Comparison of ENCODE assay signal across 19 cellular contexts in genomic region chr4:143262838-143263237, GRCh38.
A peak's percentile ranks its signal among the peaks of the same experiment; 100 is the strongest.
DNase-seq lines count a peak whose midpoint lies in the region; ATAC-seq, FAIRE-seq and TF ChIP-seq lines count a peak whose summit lies in the region.
"Had no signal": no experiment of that assay in that cellular context is flagged by ENCODE, and none has a peak within 500 bp of the region (broad histone marks: within the 10 kb centered on the region; RNA-seq: fewer than 3 reads in every experiment).

No MANE protein-coding gene starts in this region.

- H3K9me2 ChIP-seq in GM23338 (ENCODE audit: insufficient read depth) = peaks cover 11% of the 10 kb centered on the region
- no peaks in the 10 kb centered on the region for H3K9me2 ChIP-seq in Loucy (replicated peaks; ENCODE audit: low read depth, low read length)

- FAIRE-seq in K562 (lab: Jason Lieb, UNC) = no peak
- FAIRE-seq: G401.6, GM12892 had no signal

- H2AFZ ChIP-seq in GM23338 (no peak overlapping the region), Loucy (ENCODE audit: low read length) (no peak overlapping the region), K562 (ENCODE audit: low read depth, low read length) (no peak overlapping the region)

- 0 out of 2 replicates have a peak, but pooled peaks cover 6% of the 10 kb centered on the region for H3K36me3 ChIP-seq in GM23338 (ENCODE audit: insufficient read depth)
- H3K36me3 ChIP-seq in Loucy (ENCODE audit: insufficient read depth, low read length) = no peaks in the 10 kb centered on the region
- no peaks in the 10 kb centered on the region for H3K36me3 ChIP-seq in K562 (ENCODE audit: control insufficient read depth, insufficient read depth, low read length)
- H3K36me3 ChIP-seq in naive thymus-derived CD4-positive, alpha-beta T cell (ENCODE audit: control insufficient read depth in 2 of 3, insufficient read depth in 3 of 3, low read length in 3 of 3) = no peaks in the 10 kb centered on the region
- H3K36me3 ChIP-seq: BLaER1 had no signal

- H3K4me3 Mint-ChIP-seq in GM23338 = no peak overlapping the region
- H3K4me3 Mint-ChIP-seq in naive thymus-derived CD4-positive, alpha-beta T cell = no peak overlapping the region
- H3K4me3 Mint-ChIP-seq: B cell; CD4-positive, CD25-positive, alpha-beta regulatory T cell; CD8-positive, alpha-beta T cell; H9 had no signal

- H3K36me3 Mint-ChIP-seq in GM23338 (ENCODE audit: low read depth) = peaks cover 15% of the 10 kb centered on the region
- no peaks in the 10 kb centered on the region for H3K36me3 Mint-ChIP-seq in naive thymus-derived CD4-positive, alpha-beta T cell
- H3K36me3 Mint-ChIP-seq: CD4-positive, CD25-positive, alpha-beta regulatory T cell; CD8-positive, alpha-beta T cell had no signal

- H3K9me3 ChIP-seq in Loucy (ENCODE audit: insufficient read depth, low read depth, low read length) (peaks cover 6% of the 10 kb centered on the region; the same call in 1 of the 2 replicates), K562 (replicated peaks; ENCODE audit: control insufficient read depth, insufficient read depth, low read depth, low read length) (no peaks in the 10 kb centered on the region)
- peaks cover 0 to 6% (median 0%) of the 10 kb centered on the region in 3 experiments for H3K9me3 ChIP-seq in naive thymus-derived CD4-positive, alpha-beta T cell (ENCODE audit: control insufficient read depth in 2 of 3, low read length in 3 of 3)

- no peak for ATAC-seq in GM23338
- ATAC-seq in K562 = no peak
- ATAC-seq in GM21786 (IDR thresholded peaks at IDR 0.05; ENCODE audit: unreplicated experiment) = no peak
- no peak for ATAC-seq in naive thymus-derived CD4-positive, alpha-beta T cell
- ATAC-seq: CD8-positive, alpha-beta T cell; HCT116 had no signal

- H3K27me3 Mint-ChIP-seq in GM23338 (ENCODE audit: insufficient read depth, low read depth, poor library complexity) = peaks cover 4% of the 10 kb centered on the region
- H3K27me3 Mint-ChIP-seq in naive thymus-derived CD4-positive, alpha-beta T cell = peaks cover 0 to 12% (median 8%) of the 10 kb centered on the region in 5 donors

- DNase-seq in GM23338 (ENCODE audit: low spot score) = no peak
- DNase-seq in K562 (ENCODE audit: extremely low read depth in 1 of 4, low spot score in 3 of 4) = no peak
- peak; percentile 12 for DNase-seq in renal cortical epithelial cell (ENCODE audit: low read depth)
- DNase-seq in naive thymus-derived CD4-positive, alpha-beta T cell = no peak
- DNase-seq in globus pallidus (ENCODE audit: low spot score) = no peak
- DNase-seq: Caco-2; CD4-positive, CD25-positive, alpha-beta regulatory T cell; CD8-positive, alpha-beta T cell; DMS153; DND-41; H9 had no signal

- intact Hi-C loops in K562 (cut with micrococcal nuclease) = no loop called here
- intact Hi-C loops in naive thymus-derived CD4-positive, alpha-beta T cell (cut with micrococcal nuclease) = no loop called here

- H3K9ac ChIP-seq in Loucy (ENCODE audit: low read depth, low read length, poor library complexity, severe bottlenecking) (no peak overlapping the region), K562 (ENCODE audit: insufficient read depth in 1 of 2, low read depth in 2 of 2, low read length in 2 of 2) (no peak overlapping the region)
- H3K9ac ChIP-seq: BLaER1 had no signal

- H3K27me3 ChIP-seq in GM23338 (ENCODE audit: insufficient read depth) (no peaks in the 10 kb centered on the region), Loucy (ENCODE audit: insufficient read depth, low read length, poor library complexity, severe bottlenecking) (no peaks in the 10 kb centered on the region), K562 (ENCODE audit: control insufficient read depth in 2 of 2, insufficient read depth in 2 of 2, low read length in 2 of 2) (no peaks in the 10 kb centered on the region; a peak in 1 of 5 replicates)
- no peaks in the 10 kb centered on the region for H3K27me3 ChIP-seq in naive thymus-derived CD4-positive, alpha-beta T cell (ENCODE audit: control insufficient read depth in 2 of 2, insufficient read depth in 2 of 2, low read length in 2 of 2)
- H3K27me3 ChIP-seq: BLaER1 had no signal

- BruUV-seq in K562 (replicated peaks; lab: Mats Ljungman, UMichigan) = no TSS peak

- POLR2A ChIA-PET in K562 (lab: Yijun Ruan, JAX) = no interaction called here
- POLR2A ChIA-PET in naive thymus-derived CD4-positive, alpha-beta T cell (lab: Charles Lee) = no interaction called here

- H3K27ac Mint-ChIP-seq in GM23338 = no peak overlapping the region
- no peak overlapping the region for H3K27ac Mint-ChIP-seq in naive thymus-derived CD4-positive, alpha-beta T cell
- H3K27ac Mint-ChIP-seq: B cell; CD4-positive, CD25-positive, alpha-beta regulatory T cell; CD8-positive, alpha-beta T cell had no signal

- WGBS in K562 (ENCODE audit: insufficient coverage, low coverage, missing lambda C conversion rate) = 0% methylated on average over 1 of the region's 1 CpG

- CTCF ChIA-PET in K562 (lab: Yijun Ruan, JAX; ENCODE audit: low intra/inter-chr PET ratio) = no interaction called here
- CTCF ChIA-PET in naive thymus-derived CD4-positive, alpha-beta T cell (lab: Charles Lee) = no interaction called here

- in situ Hi-C loops in K562 (cut with MboI) = no loop called here

- no peak for TF ChIP-seq RAD21 in K562 (CRISPR knock-in tag; conservative IDR thresholded peaks at IDR 0.05 in 1 of 2, IDR thresholded peaks at IDR 0.05 in 1 of 2)

- TF ChIP-seq EP300 in K562 (IDR thresholded peaks at IDR 0.05; ENCODE audit: low read length) = no peak

- H3K4me3 ChIP-seq in GM23338 (no peak overlapping the region), Loucy (ENCODE audit: low read length, poor library complexity, severe bottlenecking) (no peak overlapping the region), K562 (no peak overlapping the region)
- H3K4me3 ChIP-seq in naive thymus-derived CD4-positive, alpha-beta T cell (ENCODE audit: low read length) = no peak overlapping the region
- H3K4me3 ChIP-seq: BLaER1 had no signal

- H3K79me2 ChIP-seq in GM23338 (replicated peaks; ENCODE audit: insufficient read depth) (no peaks in the 10 kb centered on the region), Loucy (ENCODE audit: insufficient read depth, low read length) (no peaks in the 10 kb centered on the region), K562 (ENCODE audit: control insufficient read depth, insufficient read depth, low read length) (no peaks in the 10 kb centered on the region)

- no peaks in the 10 kb centered on the region for H3K9me1 ChIP-seq in K562 (ENCODE audit: control insufficient read depth, insufficient read depth, low read length)

- H3K4me1 ChIP-seq in GM23338 (ENCODE audit: insufficient read depth) = peaks cover 16% of the 10 kb centered on the region
- H3K4me1 ChIP-seq in Loucy (ENCODE audit: insufficient read depth, low read length, poor library complexity, severe bottlenecking) = peaks cover 8% of the 10 kb centered on the region
- no peaks in the 10 kb centered on the region for H3K4me1 ChIP-seq in K562 (replicated peaks in 1 of 2; ENCODE audit: control insufficient read depth in 2 of 2, insufficient read depth in 2 of 2, low read length in 2 of 2)
- no peaks in the 10 kb centered on the region for H3K4me1 ChIP-seq in naive thymus-derived CD4-positive, alpha-beta T cell (ENCODE audit: control insufficient read depth in 2 of 2, insufficient read depth in 2 of 2, low read length in 2 of 2)
- H3K4me1 ChIP-seq: Caco-2 had no signal

- H3K4me1 Mint-ChIP-seq in GM23338 = peaks cover 25% of the 10 kb centered on the region
- no peaks in the 10 kb centered on the region for H3K4me1 Mint-ChIP-seq in naive thymus-derived CD4-positive, alpha-beta T cell
- H3K4me1 Mint-ChIP-seq: B cell; CD4-positive, CD25-positive, alpha-beta regulatory T cell had no signal

- no peak for TF ChIP-seq POLR2A in K562 (conservative IDR thresholded peaks at IDR 0.05)

- TF ChIP-seq CTCF in GM23338 (conservative IDR thresholded peaks at IDR 0.05; ENCODE audit: low read depth in 2 of 2) (no peak), Loucy (conservative IDR thresholded peaks at IDR 0.05; ENCODE audit: low read length) (no peak), K562 (IDR thresholded peaks at IDR 0.05 in 2 of 3, conservative IDR thresholded peaks at IDR 0.05 in 1 of 3; ENCODE audit: insufficient read depth in 2 of 3, low read depth in 1 of 3, low read length in 3 of 3) (no peak)

- no peaks in the 10 kb centered on the region for H4K20me1 ChIP-seq in GM23338 (replicated peaks; ENCODE audit: insufficient read depth)
- no peaks in the 10 kb centered on the region for H4K20me1 ChIP-seq in Loucy (ENCODE audit: insufficient read depth, low read length, poor library complexity, severe bottlenecking)
- no peaks in the 10 kb centered on the region for H4K20me1 ChIP-seq in K562 (replicated peaks; ENCODE audit: control insufficient read depth, insufficient read depth, low read length)
- H4K20me1 ChIP-seq: BLaER1 had no signal

- H3K9me3 Mint-ChIP-seq in GM23338 = peaks cover 19% of the 10 kb centered on the region
- H3K9me3 Mint-ChIP-seq in naive thymus-derived CD4-positive, alpha-beta T cell = peaks cover 0 to 20% (median 13%) of the 10 kb centered on the region in 11 donors

- H3F3A ChIP-seq in GM23338 (replicated peaks; ENCODE audit: low read depth) (no peaks in the 10 kb centered on the region), Loucy (ENCODE audit: low read depth) (no peaks in the 10 kb centered on the region)

- no peak overlapping the region for H3K27ac ChIP-seq in GM23338 (ENCODE audit: low read depth)
- no peak overlapping the region for H3K27ac ChIP-seq in K562 (ENCODE audit: extremely low read depth, low read depth, low read length)
- no peak overlapping the region for H3K27ac ChIP-seq in naive thymus-derived CD4-positive, alpha-beta T cell (ENCODE audit: low read depth, low read length)
- H3K27ac ChIP-seq: BLaER1, C4-2B had no signal

- peak overlapping the region; percentile 8; the same call in 1 of the 2 replicates for H3K4me2 ChIP-seq in GM23338
- H3K4me2 ChIP-seq in Loucy (ENCODE audit: low read depth, low read length, poor library complexity, severe bottlenecking) = peak overlapping the region; percentile 38
- H3K4me2 ChIP-seq in K562 (ENCODE audit: insufficient read depth, low read length) = no peak overlapping the region
- H3K4me2 ChIP-seq: BLaER1 had no signal

TF ChIP-seq in GM23338, 12 proteins besides CTCF, POLR2A, EP300 and RAD21 (continues in another document):
- TF ChIP-seq POLR2AphosphoS5 (IDR thresholded peaks at IDR 0.05; ENCODE audit: low read depth) = no peak
- TF ChIP-seq ZNF331 (CRISPR knock-in tag; IDR thresholded peaks at IDR 0.05; ENCODE audit: low read depth) = no peak

TF ChIP-seq in K562, 482 proteins besides CTCF, POLR2A, EP300 and RAD21:
- TF ChIP-seq ZSCAN32 (CRISPR knock-in tag; IDR thresholded peaks at IDR 0.05) (no peak), BRD9 (IDR thresholded peaks at IDR 0.05; ENCODE audit: low read depth, partially characterized antibody) (no peak), ZFX (CRISPR knock-in tag; IDR thresholded peaks at IDR 0.05) (no peak), MAFK (IDR thresholded peaks at IDR 0.05; ENCODE audit: low read length) (0 out of 2 replicates have a peak, but pooled peaks have one; percentile 53), MAFG (tag; conservative IDR thresholded peaks at IDR 0.05) (peak; percentile 33; the same call in 1 of the 2 replicates), MAFF (IDR thresholded peaks at IDR 0.05; ENCODE audit: low read length) (peak; percentile 73), ZNF316 (IDR thresholded peaks at IDR 0.05) (peak; percentile 64; the same call in 1 of the 2 replicates)
TF ChIP-seq in K562: peak in this region for 4.
